26 cellular contexts compared by ENCODE assay signal in genomic region chr4:4821577-4821976, GRCh38. TPM values are rescaled to one million over a fixed set of nuclear protein-coding genes. Genes with fewer than 3 reads are reported as not detected.
DNase-seq lines count a peak whose midpoint lies in the region; ATAC-seq, FAIRE-seq and TF ChIP-seq lines count a peak whose summit lies in the region.
"Had no signal": no experiment of that assay in that cellular context is flagged by ENCODE, and none has a peak within 500 bp of the region (broad histone marks: within the 10 kb centered on the region; RNA-seq: fewer than 3 reads in every experiment).

No MANE protein-coding gene starts in this region.

- H3K9ac ChIP-seq in HepG2 (ENCODE audit: insufficient read depth, low read depth, low read length) (no peak overlapping the region), neural progenitor cell (no peak overlapping the region)
- H3K9ac ChIP-seq: BLaER1 treated with 17β-estradiol and CSF1 and Interleukin-3, amounts not matched to agents 10 nM and 100 nM had no signal

- intact Hi-C loops in HepG2 (cut with micrococcal nuclease; ENCODE audit: unreplicated experiment) (no loop called here), right lobe of liver (cut with DNase I) (no loop called here)

- POLR2A ChIA-PET in HepG2 (lab: Yijun Ruan, JAX) = interaction anchor here (0.7 to 2.4 kb wide), 2 partner anchors 39 to 109 kb away, joined by 3 to 11 read pairs; no protein-coding TSS in a partner anchor

- no peak overlapping the region for H3K4me3 ChIP-seq in HepG2 (replicated peaks in 1 of 3; ENCODE audit: insufficient read depth in 1 of 3, low read depth in 2 of 3, low read length in 3 of 3)
- H3K4me3 ChIP-seq in right lobe of liver = no peak overlapping the region
- H3K4me3 ChIP-seq in neural progenitor cell = no peak overlapping the region
- no peak overlapping the region for H3K4me3 ChIP-seq in tibial nerve
- H3K4me3 ChIP-seq: A549; BLaER1 treated with 17β-estradiol and CSF1 and Interleukin-3, amounts not matched to agents 10 nM and 100 nM; GM12878 had no signal

- 0 out of 2 replicates have a peak overlapping the region, but pooled peaks have one; percentile 39 for H3K4me2 ChIP-seq in HepG2 (ENCODE audit: low read depth, low read length)
- no peak overlapping the region for H3K4me2 ChIP-seq in neural progenitor cell
- H3K4me2 ChIP-seq: A549 had no signal

- H3K27ac Mint-ChIP-seq in neural progenitor cell = peak overlapping the region; percentile 44
- no peak overlapping the region for H3K27ac Mint-ChIP-seq in stimulated activated naive B cell treated with anti-CD40 and anti-IgM and Interleukin-4, amounts not matched to agents 10 μg/mL and 1 μg/mL and 100 μg/mL, for 72 hours
- H3K27ac Mint-ChIP-seq: B cell; CD4-positive, alpha-beta T cell; CD8-positive, alpha-beta T cell had no signal

- BruUV-seq in HepG2 (replicated peaks; lab: Mats Ljungman, UMichigan) = no TSS peak

- TF ChIP-seq CTCF in HepG2 (CRISPR knock-in tag; IDR thresholded peaks at IDR 0.05) = no peak
- TF ChIP-seq CTCF in right lobe of liver (IDR thresholded peaks at IDR 0.05) = no peak
- TF ChIP-seq CTCF in neural progenitor cell (IDR thresholded peaks at IDR 0.05) = no peak
- no peak for TF ChIP-seq CTCF in tibial nerve (IDR thresholded peaks at IDR 0.05)

- no peak for TF ChIP-seq POLR2A in HepG2 (IDR thresholded peaks at IDR 0.05; ENCODE audit: insufficient read depth in 1 of 2, low read depth in 2 of 2, low read length in 2 of 2)
- no peak for TF ChIP-seq POLR2A in right lobe of liver (IDR thresholded peaks at IDR 0.05)
- TF ChIP-seq POLR2A in tibial nerve (IDR thresholded peaks at IDR 0.05) = no peak

- H3K36me3 ChIP-seq in HepG2 (replicated peaks in 1 of 2; ENCODE audit: control insufficient read depth in 1 of 2, insufficient read depth in 2 of 2, low read length in 2 of 2) (no peaks in the 10 kb centered on the region), right lobe of liver (no peaks in the 10 kb centered on the region), neural progenitor cell (no peaks in the 10 kb centered on the region), tibial nerve (peaks cover 0 to 7% (median 0%) of the 10 kb centered on the region in 3 donors)

- TF ChIP-seq EP300 in HepG2 (IDR thresholded peaks at IDR 0.05; ENCODE audit: low read depth in 2 of 2, low read length in 2 of 2) (peak in 1 of 2 experiments; percentile 42; a peak in 1 of 4 replicates), HepG2 (CRISPR knock-in tag; IDR thresholded peaks at IDR 0.05; ENCODE audit: borderline replicate concordance) (no peak), tibial nerve (IDR thresholded peaks at IDR 0.05) (no peak)

- peaks cover 41% of the 10 kb centered on the region for H3K4me1 Mint-ChIP-seq in neural progenitor cell
- H3K4me1 Mint-ChIP-seq in stimulated activated naive B cell treated with anti-CD40 and anti-IgM and Interleukin-4, amounts not matched to agents 10 μg/mL and 1 μg/mL and 100 μg/mL, for 72 hours = peaks cover 0 to 3% of the 10 kb centered on the region in 2 donors
- H3K4me1 Mint-ChIP-seq: B cell had no signal

- CTCF ChIA-PET in HepG2 (lab: Yijun Ruan, JAX; ENCODE audit: low intra/inter-chr PET ratio, low total read pairs) = no interaction called here

- FAIRE-seq in HepG2 (lab: Jason Lieb, UNC) = peak; percentile 77
- FAIRE-seq: A549, GM12878, GM12892, GM18507 had no signal

- in situ Hi-C loops in HepG2 (cut with HindIII; ENCODE audit: extremely low pct_ligation_motif_present, low pct_unique_long_range_greater_than_20kb) = no loop called here

- DNase-seq in HepG2 (ENCODE audit: low spot score) = peak; percentile 75
- no peak for DNase-seq in right lobe of liver
- DNase-seq in neural progenitor cell (ENCODE audit: low spot score) = no peak
- no peak for DNase-seq in stimulated activated naive B cell treated with anti-CD40 and anti-IgM and Interleukin-4, amounts not matched to agents 10 μg/mL and 1 μg/mL and 100 μg/mL, for 72 hours
- DNase-seq in D341Med (ENCODE audit: low spot score) = no peak
- no peak for DNase-seq in tibial nerve (ENCODE audit: low spot score in 2 of 2)
- DNase-seq: AML-193; Caco-2; Calu3; CD4-positive, alpha-beta T cell; DMS 273 treated with DMSO at 0.1 percent for 48 hours; DMS153; DMS53; DMS79; DND-41; EL; GDM1 had no signal

- H3K36me3 Mint-ChIP-seq in neural progenitor cell = peaks cover 4% of the 10 kb centered on the region
- H3K36me3 Mint-ChIP-seq in stimulated activated naive B cell treated with anti-CD40 and anti-IgM and Interleukin-4, amounts not matched to agents 10 μg/mL and 1 μg/mL and 100 μg/mL, for 72 hours = peaks cover 5 to 18% of the 10 kb centered on the region in 2 donors
- H3K36me3 Mint-ChIP-seq: CD8-positive, alpha-beta T cell had no signal

- H3K4me3 Mint-ChIP-seq in neural progenitor cell = no peak overlapping the region
- H3K4me3 Mint-ChIP-seq in stimulated activated naive B cell treated with anti-CD40 and anti-IgM and Interleukin-4, amounts not matched to agents 10 μg/mL and 1 μg/mL and 100 μg/mL, for 72 hours = no peak overlapping the region
- H3K4me3 Mint-ChIP-seq: B cell; CD4-positive, alpha-beta T cell; CD8-positive, alpha-beta T cell had no signal

- H3K79me2 ChIP-seq in HepG2 (ENCODE audit: insufficient read depth, low read length) (no peaks in the 10 kb centered on the region), neural progenitor cell (ENCODE audit: low read depth) (no peaks in the 10 kb centered on the region)

- H4K20me1 ChIP-seq in HepG2 (ENCODE audit: insufficient read depth, low read length) (no peaks in the 10 kb centered on the region), neural progenitor cell (ENCODE audit: low read depth) (no peaks in the 10 kb centered on the region)
- H4K20me1 ChIP-seq: BLaER1 treated with 17β-estradiol and CSF1 and Interleukin-3, amounts not matched to agents 10 nM and 100 nM had no signal

- H3K27ac ChIP-seq in HepG2 (ENCODE audit: extremely low read length, insufficient read depth, low read length) = peak overlapping the region; percentile 66
- no peak overlapping the region for H3K27ac ChIP-seq in right lobe of liver
- H3K27ac ChIP-seq in neural progenitor cell = no peak overlapping the region
- H3K27ac ChIP-seq in tibial nerve = no peak overlapping the region
- H3K27ac ChIP-seq: 22Rv1; A549; BLaER1 treated with 17β-estradiol and CSF1 and Interleukin-3, amounts not matched to agents 10 nM and 100 nM; C4-2B had no signal

- H3K4me1 ChIP-seq in HepG2 (ENCODE audit: insufficient read depth, low read length) (peaks cover 64% of the 10 kb centered on the region), right lobe of liver (no peaks in the 10 kb centered on the region), neural progenitor cell (no peaks in the 10 kb centered on the region), tibial nerve (peaks cover 0 to 4% (median 0%) of the 10 kb centered on the region in 4 donors)
- H3K4me1 ChIP-seq: A549, Caco-2 had no signal

- H3F3A ChIP-seq in neural progenitor cell (ENCODE audit: low read depth) = no peaks in the 10 kb centered on the region

- H2AFZ ChIP-seq in HepG2 (ENCODE audit: low read length) (no peak overlapping the region), neural progenitor cell (replicated peaks) (no peak overlapping the region)

- H3K27me3 ChIP-seq in HepG2 (ENCODE audit: control insufficient read depth in 1 of 2, insufficient read depth in 2 of 2, low read length in 2 of 2) (no peaks in the 10 kb centered on the region), right lobe of liver (no peaks in the 10 kb centered on the region), neural progenitor cell (peaks cover 26% of the 10 kb centered on the region), tibial nerve (no peaks in the 10 kb centered on the region)
- H3K27me3 ChIP-seq: BLaER1 treated with 17β-estradiol and CSF1 and Interleukin-3, amounts not matched to agents 10 nM and 100 nM had no signal

- H3K9me3 Mint-ChIP-seq in neural progenitor cell = peaks cover 22% of the 10 kb centered on the region
- peaks cover 28 to 39% of the 10 kb centered on the region in 2 donors for H3K9me3 Mint-ChIP-seq in stimulated activated naive B cell treated with anti-CD40 and anti-IgM and Interleukin-4, amounts not matched to agents 10 μg/mL and 1 μg/mL and 100 μg/mL, for 72 hours

- H3K9me3 ChIP-seq in HepG2 (ENCODE audit: low read length) = peaks cover 8% of the 10 kb centered on the region
- H3K9me3 ChIP-seq in right lobe of liver = no peaks in the 10 kb centered on the region
- no peaks in the 10 kb centered on the region for H3K9me3 ChIP-seq in neural progenitor cell (ENCODE audit: low read depth)
- H3K9me3 ChIP-seq in tibial nerve = peaks cover 0 to 19% (median 0%) of the 10 kb centered on the region in 4 donors
- H3K9me3 ChIP-seq: A549, Caco-2 had no signal

- peak; percentile 71 for ATAC-seq in HepG2
- ATAC-seq in right lobe of liver = no peak
- peak; percentile 50 to 57 for ATAC-seq in stimulated activated naive B cell treated with anti-CD40 and anti-IgM and Interleukin-4, amounts not matched to agents 10 μg/mL and 1 μg/mL and 100 μg/mL, for 72 hours (replicated peaks)
- ATAC-seq: A549; CD8-positive, alpha-beta T cell; GM12878 had no signal

- peaks cover 18% of the 10 kb centered on the region for H3K27me3 Mint-ChIP-seq in neural progenitor cell (ENCODE audit: insufficient read depth, low read depth)
- H3K27me3 Mint-ChIP-seq in stimulated activated naive B cell treated with anti-CD40 and anti-IgM and Interleukin-4, amounts not matched to agents 10 μg/mL and 1 μg/mL and 100 μg/mL, for 72 hours = peaks cover 8 to 9% of the 10 kb centered on the region in 2 donors

- TF ChIP-seq RAD21 in HepG2 (CRISPR knock-in tag; IDR thresholded peaks at IDR 0.05) = no peak

RNA-seq across cellular contexts. Expression of gene MSX1, which starts 37.9 kb away (rescaled TPM):
- 13.8 and 14.9 TPM in 2 replicates for total RNA-seq in HepG2 (2016; rRNA removed; fragmentation: Illumina TruSeq; extraction: Trizol)
- total RNA-seq in HepG2 (2016; cell fraction: cytosol; rRNA removed; fragmentation: Illumina TruSeq; extraction: Trizol; ENCODE audit: low read depth) = 6.3 and 10.9 TPM in 2 replicates
- 14.0 and 15.0 TPM in 2 replicates for total RNA-seq in HepG2 (2016; cell fraction: insoluble cytoplasmic fraction; rRNA removed; fragmentation: Illumina TruSeq; extraction: Trizol)
- total RNA-seq in HepG2 (2016; cell fraction: membrane; rRNA removed; fragmentation: Illumina TruSeq; extraction: Trizol) = 19.1 and 23.9 TPM in 2 replicates
- 5.4 and 9.8 TPM in 2 replicates for total RNA-seq in HepG2 (2016; cell fraction: nucleus; rRNA removed; fragmentation: Illumina TruSeq; extraction: Trizol)
- polyA plus RNA-seq in HepG2 (2011; rRNA removed) = 12.1 and 15.2 TPM in 2 replicates
- polyA plus RNA-seq in HepG2 (2011; cell fraction: cytosol; rRNA removed) = 8.4 and 14.6 TPM in 2 replicates
- polyA plus RNA-seq in HepG2 (2011; cell fraction: nucleus; rRNA removed) = 17.5 and 22.0 TPM in 2 replicates
- polyA plus RNA-seq in HepG2 (2012) = 8.0 and 8.9 TPM in 2 replicates
- 8.3 and 12.3 TPM in 2 replicates for polyA plus RNA-seq in HepG2 (2016; cell fraction: cytosol; fragmentation: Illumina TruSeq; extraction: Trizol; ENCODE audit: low read depth)
- 16.8 and 17.9 TPM in 2 replicates for polyA plus RNA-seq in HepG2 (2016; cell fraction: insoluble cytoplasmic fraction; fragmentation: Illumina TruSeq; extraction: Trizol; ENCODE audit: low read depth)
- 19.5 and 22.1 TPM in 2 replicates for polyA plus RNA-seq in HepG2 (2016; cell fraction: membrane; fragmentation: Illumina TruSeq; extraction: Trizol; ENCODE audit: low read depth)
- 13.8 and 15.1 TPM in 2 replicates for polyA plus RNA-seq in HepG2 (2016; cell fraction: nucleus; fragmentation: Illumina TruSeq; extraction: Trizol; ENCODE audit: insufficient read depth, low read depth)
- polyA minus RNA-seq in HepG2 (2011; rRNA and poly(A)+ RNA removed; ENCODE audit: low replicate concordance) = 0.58 and 6.7 TPM in 2 replicates
- 3.3 and 5.9 TPM in 2 replicates for polyA minus RNA-seq in HepG2 (2011; cell fraction: cytosol; rRNA and poly(A)+ RNA removed)
- 3.1 and 4.0 TPM in 2 replicates for polyA minus RNA-seq in HepG2 (2011; cell fraction: nucleus; rRNA and poly(A)+ RNA removed)
- under 1 TPM; 0.15 to 0.62 (median 0.31) TPM for total RNA-seq in right lobe of liver
- 0.65 TPM in 1 of 2 replicates, not detected in the other for total RNA-seq in neural progenitor cell (ENCODE audit: low replicate concordance)
- 10 to 100 TPM in 3 of 4 donors, 1 to 10 TPM in 1; 9.4 to 42.3 (median 21.7) TPM for total RNA-seq in tibial nerve
- total RNA-seq: B cell; CD4-positive, alpha-beta T cell; CD8-positive, alpha-beta T cell had no signal

Comparison
In these comparisons a context has a peak if more than half of its experiments do, and no peak if none do; other contexts are left out.
1. ATAC-seq: peak in HepG2 (single experiment) and stimulated activated naive B cell treated with anti-CD40 and anti-IgM and Interleukin-4, amounts not matched to agents 10 μg/mL and 1 μg/mL and 100 μg/mL, for 72 hours (2 of 2); none in right lobe of liver (0 of 4).